In genomic region chr17:17087424-17088103, GRCh38 we compare ENCODE assay signal across 2 cellular contexts.
TF ChIP-seq lines count a peak whose summit lies in the region.

No MANE protein-coding gene starts in this region.

TF ChIP-seq in liver, 16 proteins besides CTCF, POLR2A, EP300 and RAD21:
- TF ChIP-seq REST (IDR thresholded peaks at IDR 0.05) (no peak), SP1 (IDR thresholded peaks at IDR 0.05) (no peak), TAF1 (conservative IDR thresholded peaks at IDR 0.05) (no peak), HNF4G (IDR thresholded peaks at IDR 0.05) (no peak), ATF3 (IDR thresholded peaks at IDR 0.05) (no peak), HNF4A (conservative IDR thresholded peaks at IDR 0.05) (peak in 1 of 2 donors; percentile 15), JUND (IDR thresholded peaks at IDR 0.05) (no peak), MAX (IDR thresholded peaks at IDR 0.05) (no peak), RXRA (IDR thresholded peaks at IDR 0.05) (peak; percentile 42 to 68), FOXA2 (IDR thresholded peaks at IDR 0.05) (no peak)

TF ChIP-seq in HepG2, 621 proteins besides CTCF, POLR2A, EP300 and RAD21 (continued from another document):
- TF ChIP-seq ZSCAN5A (CRISPR knock-in tag; IDR thresholded peaks at IDR 0.05; ENCODE audit: borderline replicate concordance) (no peak), CREB3 (CRISPR knock-in tag; IDR thresholded peaks at IDR 0.05) (no peak), ZSCAN12 (CRISPR knock-in tag; IDR thresholded peaks at IDR 0.05) (no peak), ZNF567 (CRISPR knock-in tag; IDR thresholded peaks at IDR 0.05; ENCODE audit: borderline replicate concordance) (no peak), CCDC6 (CRISPR knock-in tag; IDR thresholded peaks at IDR 0.05) (no peak), MAFF (IDR thresholded peaks at IDR 0.05; ENCODE audit: low read depth, low read length) (no peak), ZNF256 (CRISPR knock-in tag; conservative IDR thresholded peaks at IDR 0.05) (no peak), ZNF703 (CRISPR knock-in tag; IDR thresholded peaks at IDR 0.05; ENCODE audit: borderline replicate concordance) (no peak), ZNF839 (CRISPR knock-in tag; IDR thresholded peaks at IDR 0.05; ENCODE audit: borderline replicate concordance) (no peak), ZBTB25 (CRISPR knock-in tag; IDR thresholded peaks at IDR 0.05) (no peak), ZIK1 (CRISPR knock-in tag; IDR thresholded peaks at IDR 0.05; ENCODE audit: borderline replicate concordance, low read depth) (no peak), ZXDC (CRISPR knock-in tag; IDR thresholded peaks at IDR 0.05) (no peak), ZSCAN31 (CRISPR knock-in tag; IDR thresholded peaks at IDR 0.05; ENCODE audit: low read depth) (no peak), PCBP1 (IDR thresholded peaks at IDR 0.05; ENCODE audit: borderline replicate concordance, low read depth, low read length) (no peak)
TF ChIP-seq in HepG2: peak in this region for 0.
